Comparison of ENCODE assay signal across 13 cellular contexts in genomic region chr1:6544831-6545230, GRCh38. TPM values are rescaled to one million over a fixed set of nuclear protein-coding genes. Genes with fewer than 3 reads are reported as not detected.
A peak's percentile ranks its signal among the peaks of the same experiment; 100 is the strongest.
DNase-seq lines count a peak whose midpoint lies in the region; ATAC-seq and TF ChIP-seq lines count a peak whose summit lies in the region.
"Had no signal": no experiment of that assay in that cellular context is flagged by ENCODE, and none has a peak within 500 bp of the region (broad histone marks: within the 10 kb centered on the region; RNA-seq: fewer than 3 reads in every experiment).

No MANE protein-coding gene starts in this region.

- H3K9me3 ChIP-seq in left ventricle myocardium inferior (replicated peaks) (no peaks in the 10 kb centered on the region), esophagus squamous epithelium (no peaks in the 10 kb centered on the region)
- H3K9me3 ChIP-seq: sigmoid colon had no signal

- no peak overlapping the region for H3K4me3 Mint-ChIP-seq in activated CD4-positive, alpha-beta memory T cell treated with anti-CD3 and anti-CD28 coated beads for 36 hours
- no peak overlapping the region for H3K4me3 Mint-ChIP-seq in stimulated activated naive CD8-positive, alpha-beta T cell treated with anti-CD3 and anti-CD28 coated beads, Interleukin-15, amount 100 ng/mL, for 72 hours

- H3K27ac ChIP-seq in left ventricle myocardium inferior (replicated peaks), result peak overlapping the region; percentile 1
- peak overlapping the region; percentile 30 to 59 (median 50) for H3K27ac ChIP-seq in esophagus squamous epithelium
- H3K27ac ChIP-seq: sigmoid colon had no signal

- H3K36me3 ChIP-seq in left ventricle myocardium inferior (peaks cover 93% of the 10 kb centered on the region), esophagus squamous epithelium (peaks cover 5 to 97% (median 37%) of the 10 kb centered on the region in 3 donors)

- peak overlapping the region; percentile 83 for H3K27ac Mint-ChIP-seq in activated CD4-positive, alpha-beta memory T cell treated with anti-CD3 and anti-CD28 coated beads for 36 hours
- H3K27ac Mint-ChIP-seq in stimulated activated naive CD8-positive, alpha-beta T cell treated with anti-CD3 and anti-CD28 coated beads, Interleukin-15, amount 100 ng/mL, for 72 hours, result peak overlapping the region in 1 of 2 donors; percentile 55

- 19 to 38% methylated on average over 3 of the region's 3 CpGs for WGBS in esophagus squamous epithelium, 2 donors

- ATAC-seq in left cardiac atrium (no peak), HG02970 (IDR thresholded peaks at IDR 0.05; ENCODE audit: low FRiP score, unreplicated experiment) (no peak), HG03139 (IDR thresholded peaks at IDR 0.05; ENCODE audit: unreplicated experiment) (no peak)
- ATAC-seq in stimulated activated naive CD8-positive, alpha-beta T cell treated with anti-CD3 and anti-CD28 coated beads, Interleukin-15, amount 100 ng/mL, for 72 hours, result peak; percentile 50

- intact Hi-C loops in left ventricle myocardium inferior (cut with micrococcal nuclease) (no loop called here), left cardiac atrium (cut with DNase I) (no loop called here), esophagus squamous epithelium (cut with DNase I) (no loop called here)
- intact Hi-C loops in activated CD4-positive, alpha-beta memory T cell treated with anti-CD3 and anti-CD28 coated beads for 36 hours (cut with micrococcal nuclease), result no loop called here

- H3K4me1 ChIP-seq in left ventricle myocardium inferior, result peaks cover 26% of the 10 kb centered on the region
- H3K4me1 ChIP-seq in esophagus squamous epithelium, result peaks cover 0 to 33% (median 14%) of the 10 kb centered on the region in 3 donors
- H3K4me1 ChIP-seq: sigmoid colon had no signal

- no peaks in the 10 kb centered on the region for H3K9me3 Mint-ChIP-seq in activated CD4-positive, alpha-beta memory T cell treated with anti-CD3 and anti-CD28 coated beads for 36 hours
- no peaks in the 10 kb centered on the region for H3K9me3 Mint-ChIP-seq in stimulated activated naive CD8-positive, alpha-beta T cell treated with anti-CD3 and anti-CD28 coated beads, Interleukin-15, amount 100 ng/mL, for 72 hours

- no peak overlapping the region for H3K4me3 ChIP-seq in left ventricle myocardium inferior
- H3K4me3 ChIP-seq in esophagus squamous epithelium, result no peak overlapping the region
- H3K4me3 ChIP-seq: sigmoid colon had no signal

- DNase-seq in left ventricle myocardium inferior (no peak), left cardiac atrium (no peak), esophagus squamous epithelium (lab: John Stamatoyannopoulos, UW) (no peak), NCI-H510A (lab: John Stamatoyannopoulos, UW) (no peak)
- DNase-seq in activated CD4-positive, alpha-beta memory T cell treated with anti-CD3 and anti-CD28 coated beads for 36 hours, result no peak
- DNase-seq in stimulated activated naive CD8-positive, alpha-beta T cell treated with anti-CD3 and anti-CD28 coated beads, Interleukin-15, amount 100 ng/mL, for 72 hours, result no peak
- DNase-seq: activated gamma-delta T cell treated with Interleukin-2 at 50 U/mL for 16 hours, NCI-H2081, sigmoid colon, T-helper 9 cell had no signal

- CTCF ChIA-PET in activated CD4-positive, alpha-beta memory T cell treated with anti-CD3 and anti-CD28 coated beads for 36 hours (lab: Charles Lee), result no interaction called here

- no peaks in the 10 kb centered on the region for H3K27me3 Mint-ChIP-seq in activated CD4-positive, alpha-beta memory T cell treated with anti-CD3 and anti-CD28 coated beads for 36 hours
- no peaks in the 10 kb centered on the region for H3K27me3 Mint-ChIP-seq in stimulated activated naive CD8-positive, alpha-beta T cell treated with anti-CD3 and anti-CD28 coated beads, Interleukin-15, amount 100 ng/mL, for 72 hours

- TF ChIP-seq CTCF in left ventricle myocardium inferior (IDR thresholded peaks at IDR 0.05; ENCODE audit: borderline replicate concordance) (no peak), esophagus squamous epithelium (IDR thresholded peaks at IDR 0.05) (no peak)

- TF ChIP-seq POLR2A in esophagus squamous epithelium (IDR thresholded peaks at IDR 0.05), result no peak

- peaks cover 34% of the 10 kb centered on the region for H3K36me3 Mint-ChIP-seq in activated CD4-positive, alpha-beta memory T cell treated with anti-CD3 and anti-CD28 coated beads for 36 hours

- H3K4me1 Mint-ChIP-seq in activated CD4-positive, alpha-beta memory T cell treated with anti-CD3 and anti-CD28 coated beads for 36 hours (ENCODE audit: low read depth), result peaks cover 30% of the 10 kb centered on the region
- H3K4me1 Mint-ChIP-seq in stimulated activated naive CD8-positive, alpha-beta T cell treated with anti-CD3 and anti-CD28 coated beads, Interleukin-15, amount 100 ng/mL, for 72 hours, result peaks cover 23% of the 10 kb centered on the region

- H3K27me3 ChIP-seq in left ventricle myocardium inferior (ENCODE audit: low read depth) (no peaks in the 10 kb centered on the region), esophagus squamous epithelium (no peaks in the 10 kb centered on the region)
- H3K27me3 ChIP-seq: sigmoid colon had no signal

- POLR2A ChIA-PET in activated CD4-positive, alpha-beta memory T cell treated with anti-CD3 and anti-CD28 coated beads for 36 hours (lab: Charles Lee), result no interaction called here

RNA-seq across cellular contexts. Expression of gene NOL9, which starts 9.5 kb away (rescaled TPM):
- total RNA-seq in left ventricle myocardium inferior, result 13.4 TPM
- total RNA-seq in left cardiac atrium, result 10 to 100 TPM; 12.0 to 16.5 TPM
- 10 to 100 TPM; 29.8 to 32.5 TPM for total RNA-seq in activated CD4-positive, alpha-beta memory T cell treated with anti-CD3 and anti-CD28 coated beads for 36 hours
- total RNA-seq in esophagus squamous epithelium, result 10 to 100 TPM; 13.0 to 36.4 (median 22.3) TPM

RNA-seq across cellular contexts. Expression of gene TAS1R1, which starts 10.3 kb away (rescaled TPM):
- total RNA-seq in left ventricle myocardium inferior (not detected), left cardiac atrium (not detected), esophagus squamous epithelium (not detected)
- total RNA-seq in activated CD4-positive, alpha-beta memory T cell treated with anti-CD3 and anti-CD28 coated beads for 36 hours, result not detected
- total RNA-seq: ureter had no signal

RNA-seq across cellular contexts. Expression of gene ZBTB48, which starts 35.0 kb away (rescaled TPM):
- total RNA-seq in left ventricle myocardium inferior (12.9 TPM), left cardiac atrium (10 to 100 TPM; 11.5 to 14.3 TPM), esophagus squamous epithelium (10 to 100 TPM in 3 of 4 donors, 1 to 10 TPM in 1; 7.2 to 26.0 (median 16.0) TPM)
- 10 to 100 TPM; 24.6 to 28.1 TPM for total RNA-seq in activated CD4-positive, alpha-beta memory T cell treated with anti-CD3 and anti-CD28 coated beads for 36 hours

RNA-seq across cellular contexts. Expression of gene PLEKHG5, which starts 53.4 kb away (rescaled TPM):
- total RNA-seq in left ventricle myocardium inferior, result 16.2 TPM
- 10 to 100 TPM; 10.7 to 11.8 TPM for total RNA-seq in left cardiac atrium
- 1 to 10 TPM; 2.1 to 2.2 TPM for total RNA-seq in activated CD4-positive, alpha-beta memory T cell treated with anti-CD3 and anti-CD28 coated beads for 36 hours
- 10 to 100 TPM; 24.3 to 37.8 (median 32.6) TPM for total RNA-seq in esophagus squamous epithelium

RNA-seq across cellular contexts. Expression of gene KLHL21, which starts 57.8 kb away (rescaled TPM):
- 83.7 TPM for total RNA-seq in left ventricle myocardium inferior
- total RNA-seq in left cardiac atrium, result 10 to 100 TPM; 43.9 to 75.8 TPM
- total RNA-seq in activated CD4-positive, alpha-beta memory T cell treated with anti-CD3 and anti-CD28 coated beads for 36 hours, result 10 to 100 TPM; 18.1 to 19.4 TPM
- 10 to 100 TPM; 45.9 to 68.1 (median 55.1) TPM for total RNA-seq in esophagus squamous epithelium
